13 cellular contexts compared by ENCODE assay signal in the genomic region with DNA sequence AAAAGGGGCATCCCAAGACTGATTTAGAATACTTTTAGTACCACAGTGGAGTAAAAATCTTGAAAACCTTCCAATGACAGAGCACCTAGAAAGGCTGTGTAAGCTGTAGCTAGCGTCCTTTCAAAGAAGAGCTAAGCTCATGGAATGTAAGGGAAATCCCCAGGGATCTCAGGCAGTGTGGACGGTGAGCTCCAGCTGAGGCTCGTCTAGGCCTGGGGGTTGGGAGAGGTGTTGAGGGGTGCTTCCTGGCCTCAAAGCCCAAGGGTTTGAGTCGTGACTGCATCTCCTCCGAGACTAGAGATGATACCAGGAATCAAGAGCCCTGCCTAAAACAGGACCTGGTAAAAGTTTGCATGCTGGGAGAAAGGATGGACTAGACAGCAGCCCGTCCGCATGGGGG. TPM values are rescaled to one million over a fixed set of nuclear protein-coding genes. Genes with fewer than 3 reads are reported as not detected.
A peak's percentile ranks its signal among the peaks of the same experiment; 100 is the strongest.
DNase-seq lines count a peak whose midpoint lies in the region; ATAC-seq and TF ChIP-seq lines count a peak whose summit lies in the region.
"Had no signal": no experiment of that assay in that cellular context is flagged by ENCODE, and none has a peak within 500 bp of the region (broad histone marks: within the 10 kb centered on the region; RNA-seq: fewer than 3 reads in every experiment).

No MANE protein-coding gene starts in this region.

- H3K9ac ChIP-seq in trophoblast cell (ENCODE audit: low read length) = no peak overlapping the region

- H3K9me3 ChIP-seq in WERI-Rb-1 (ENCODE audit: severe bottlenecking) = no peaks in the 10 kb centered on the region
- H3K9me3 ChIP-seq in trophoblast cell (ENCODE audit: insufficient read depth, low read depth, low read length) = no peaks in the 10 kb centered on the region

- H2BK12ac ChIP-seq in trophoblast cell (ENCODE audit: low read length) = peak overlapping the region; percentile 70

- H3K79me2 ChIP-seq in trophoblast cell (ENCODE audit: control insufficient read depth, insufficient read depth, low read length, poor library complexity) = peaks cover 2% of the 10 kb centered on the region

- no peak overlapping the region for H3K4ac ChIP-seq in trophoblast cell (ENCODE audit: low read depth, low read length)

- H3K4me1 Mint-ChIP-seq in activated T-helper 17 cell treated with anti-CD3 and anti-CD28 coated beads, Interleukin-2, amount 50 U/mL, for 72 hours = peaks cover 10% of the 10 kb centered on the region

- peaks cover 33% of the 10 kb centered on the region for H3K4me1 ChIP-seq in foreskin keratinocyte
- H3K4me1 ChIP-seq in trophoblast cell (ENCODE audit: control insufficient read depth in 1 of 2, insufficient read depth in 2 of 2, low read length in 2 of 2) = peaks cover 49 to 56% of the 10 kb centered on the region in 2 experiments

- no peak overlapping the region for H4K12ac ChIP-seq in trophoblast cell (ENCODE audit: low read depth, low read length)

- H3K27ac Mint-ChIP-seq in activated T-helper 17 cell treated with anti-CD3 and anti-CD28 coated beads, Interleukin-2, amount 50 U/mL, for 72 hours = no peak overlapping the region
- H3K27ac Mint-ChIP-seq: naive thymus-derived CD8-positive, alpha-beta T cell; stimulated activated naive B cell treated with anti-CD40 and anti-IgM and Interleukin-4, amounts not matched to agents 10 μg/mL and 1 μg/mL and 100 μg/mL, for 72 hours had no signal

- H3K4me3 Mint-ChIP-seq in activated T-helper 17 cell treated with anti-CD3 and anti-CD28 coated beads, Interleukin-2, amount 50 U/mL, for 72 hours = no peak overlapping the region
- H3K4me3 Mint-ChIP-seq: naive thymus-derived CD8-positive, alpha-beta T cell; stimulated activated naive B cell treated with anti-CD40 and anti-IgM and Interleukin-4, amounts not matched to agents 10 μg/mL and 1 μg/mL and 100 μg/mL, for 72 hours had no signal

- DNase-seq in ELR (ENCODE audit: low read depth) (peak; percentile 49), WERI-Rb-1 (no peak), foreskin keratinocyte (peak; percentile 61 to 76), trophoblast cell (no peak), COLO668 (lab: John Stamatoyannopoulos, UW; ENCODE audit: unreplicated experiment) (no peak)
- no peak for DNase-seq in stimulated activated CD4-positive, alpha-beta T cell treated with anti-CD3 and anti-CD28 coated beads, Interleukin-1b, Interleukin-23, amount 100 ng/mL, for 48 hours
- DNase-seq: central memory CD4-positive, alpha-beta T cell; naive thymus-derived CD8-positive, alpha-beta T cell; stimulated activated CD4-positive, alpha-beta T cell treated with anti-CD3 and anti-CD28 coated beads, Interleukin-15, amount 100 ng/mL, for 24 hours; stimulated activated naive B cell treated with anti-CD40 and anti-IgM and Interleukin-4, amounts not matched to agents 10 μg/mL and 1 μg/mL and 100 μg/mL, for 72 hours; T1000 had no signal

- ATAC-seq in foreskin keratinocyte = peak; percentile 44
- ATAC-seq in activated T-helper 17 cell treated with anti-CD3 and anti-CD28 coated beads, Interleukin-2, amount 50 U/mL, for 72 hours (replicated peaks) = no peak
- ATAC-seq in HG03521 (IDR thresholded peaks at IDR 0.05; ENCODE audit: unreplicated experiment) = no peak
- ATAC-seq: naive thymus-derived CD8-positive, alpha-beta T cell; stimulated activated naive B cell treated with anti-CD40 and anti-IgM and Interleukin-4, amounts not matched to agents 10 μg/mL and 1 μg/mL and 100 μg/mL, for 72 hours had no signal

- H2AK5ac ChIP-seq in trophoblast cell (ENCODE audit: low read length) = no peak overlapping the region

- no peak overlapping the region for H2AFZ ChIP-seq in trophoblast cell (ENCODE audit: insufficient read depth, low read length, poor library complexity)

- no peak overlapping the region for H3K23ac ChIP-seq in trophoblast cell (ENCODE audit: low read length)

- no peaks in the 10 kb centered on the region for H3K9me3 Mint-ChIP-seq in activated T-helper 17 cell treated with anti-CD3 and anti-CD28 coated beads, Interleukin-2, amount 50 U/mL, for 72 hours
- H3K9me3 Mint-ChIP-seq: naive thymus-derived CD8-positive, alpha-beta T cell; stimulated activated naive B cell treated with anti-CD40 and anti-IgM and Interleukin-4, amounts not matched to agents 10 μg/mL and 1 μg/mL and 100 μg/mL, for 72 hours had no signal

- TF ChIP-seq CTCF in WERI-Rb-1 (IDR thresholded peaks at IDR 0.05; ENCODE audit: low read depth, low read length) = no peak
- TF ChIP-seq CTCF in foreskin keratinocyte (conservative IDR thresholded peaks at IDR 0.05) = no peak

- H3K27me3 Mint-ChIP-seq in activated T-helper 17 cell treated with anti-CD3 and anti-CD28 coated beads, Interleukin-2, amount 50 U/mL, for 72 hours = peaks cover 3% of the 10 kb centered on the region

- H3K4me2 ChIP-seq in trophoblast cell (ENCODE audit: low read length) = no peak overlapping the region

- peaks cover 7% of the 10 kb centered on the region for H3K79me1 ChIP-seq in trophoblast cell (ENCODE audit: low read length)

- H3K27me3 ChIP-seq in WERI-Rb-1 (ENCODE audit: insufficient read depth, low read depth, severe bottlenecking) (no peaks in the 10 kb centered on the region), foreskin keratinocyte (no peaks in the 10 kb centered on the region), trophoblast cell (ENCODE audit: insufficient read depth, low read length) (no peaks in the 10 kb centered on the region)

- no peak overlapping the region for H4K8ac ChIP-seq in trophoblast cell (ENCODE audit: low read depth, low read length)

- H3K4me3 ChIP-seq in WERI-Rb-1 (ENCODE audit: low read depth, low read length) = no peak overlapping the region
- no peak overlapping the region for H3K4me3 ChIP-seq in trophoblast cell (ENCODE audit: low read depth, low read length)

- no peak overlapping the region for H4K91ac ChIP-seq in trophoblast cell (ENCODE audit: low read depth, low read length)

- H3K14ac ChIP-seq in trophoblast cell (ENCODE audit: low read length) = peak overlapping the region; percentile 18

- H3K18ac ChIP-seq in trophoblast cell (ENCODE audit: low read length) = peak overlapping the region; percentile 44

- H3K36me3 ChIP-seq in WERI-Rb-1 = peaks cover 6% of the 10 kb centered on the region
- peaks cover 0 to 2% of the 10 kb centered on the region in 2 experiments for H3K36me3 ChIP-seq in trophoblast cell (ENCODE audit: control insufficient read depth in 1 of 2, insufficient read depth in 2 of 2, low read length in 2 of 2)

- no CpG with 5 or more reads among the region's 7 CpGs for WGBS in trophoblast cell (ENCODE audit: extremely low coverage, insufficient coverage, insufficient read length)

- no peak overlapping the region for H2BK5ac ChIP-seq in trophoblast cell (ENCODE audit: low read depth, low read length, poor library complexity)

- H3K36me3 Mint-ChIP-seq in activated T-helper 17 cell treated with anti-CD3 and anti-CD28 coated beads, Interleukin-2, amount 50 U/mL, for 72 hours (ENCODE audit: low read depth) = no peaks in the 10 kb centered on the region
- H3K36me3 Mint-ChIP-seq: naive thymus-derived CD8-positive, alpha-beta T cell; stimulated activated naive B cell treated with anti-CD40 and anti-IgM and Interleukin-4, amounts not matched to agents 10 μg/mL and 1 μg/mL and 100 μg/mL, for 72 hours had no signal

- H3K27ac ChIP-seq in WERI-Rb-1 (0 out of 2 replicates have a peak overlapping the region, but pooled peaks have one; percentile 0), foreskin keratinocyte (peak overlapping the region; percentile 54), trophoblast cell (ENCODE audit: low read depth, low read length) (no peak overlapping the region)

- no peak overlapping the region for H2BK120ac ChIP-seq in trophoblast cell (ENCODE audit: insufficient read depth, low read length, poor library complexity)

RNA-seq across cellular contexts. Expression of a gene that starts 7.6 kb away (rescaled TPM):
- total RNA-seq in foreskin keratinocyte = 22.3 TPM in 2 replicates
- polyA plus RNA-seq in foreskin keratinocyte = 20.8 and 22.1 TPM in 2 replicates
- 19.3 and 22.5 TPM in 2 replicates for polyA plus RNA-seq in trophoblast cell (2013)
- 1 to 10 TPM; 7.9 to 8.2 TPM for total RNA-seq in activated T-helper 17 cell treated with anti-CD3 and anti-CD28 coated beads, Interleukin-2, amount 50 U/mL, for 72 hours

Comparison
In these comparisons a context has a peak if more than half of its experiments do, and no peak if none do; other contexts are left out.
1. DNase-seq: peak in ELR (single experiment) and foreskin keratinocyte (2 of 2); none in WERI-Rb-1 (single experiment), trophoblast cell (0 of 2), COLO668 (single experiment) and stimulated activated CD4-positive, alpha-beta T cell treated with anti-CD3 and anti-CD28 coated beads, Interleukin-1b, Interleukin-23, amount 100 ng/mL, for 48 hours (single experiment).